In the genomic region with DNA sequence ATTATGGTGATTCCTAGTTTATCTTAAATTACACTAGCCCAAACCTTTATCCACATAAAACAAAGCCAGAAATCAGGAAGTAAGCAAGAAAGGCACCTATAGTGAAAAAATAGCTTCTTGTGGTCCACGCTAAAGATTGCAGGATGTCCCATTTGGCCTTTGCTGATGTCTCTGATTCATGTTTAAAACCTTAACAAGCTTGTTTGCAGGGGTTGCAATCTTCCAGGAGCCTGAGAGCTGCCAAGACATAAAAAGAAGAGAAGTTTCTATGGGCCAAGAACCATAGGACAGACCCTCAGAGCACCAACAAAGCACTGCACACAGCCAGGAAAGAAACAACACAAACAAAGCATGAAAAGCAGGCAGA, we compare ENCODE assay signal across 19 cellular contexts. TPM values are rescaled to one million over a fixed set of nuclear protein-coding genes. Genes with fewer than 3 reads are reported as not detected.
DNase-seq lines count a peak whose midpoint lies in the region; ATAC-seq, FAIRE-seq and TF ChIP-seq lines count a peak whose summit lies in the region.
"Had no signal": no experiment of that assay in that cellular context is flagged by ENCODE, and none has a peak within 500 bp of the region (broad histone marks: within the 10 kb centered on the region; RNA-seq: fewer than 3 reads in every experiment).

No MANE protein-coding gene starts in this region.

- no peak for ATAC-seq in GM12878
- ATAC-seq in HG03108 (IDR thresholded peaks at IDR 0.05; ENCODE audit: unreplicated experiment) = no peak
- ATAC-seq in left cardiac atrium = no peak

- peak overlapping the region in 7 of 8 donors; percentile 17 to 88 (median 44) for H3K27ac Mint-ChIP-seq in CD8-positive, alpha-beta memory T cell
- no peak overlapping the region for H3K27ac Mint-ChIP-seq in neural progenitor cell
- H3K27ac Mint-ChIP-seq: activated B cell treated with CpG ODN at 0.5 μM for 24 hours had no signal

- H3K9ac ChIP-seq in GM23248 (no peak overlapping the region), GM12878 (ENCODE audit: control insufficient read depth, insufficient read depth, low read length) (no peak overlapping the region), neural progenitor cell (no peak overlapping the region)
- H3K9ac ChIP-seq: parathyroid adenoma had no signal

- no peaks in the 10 kb centered on the region for H3K27me3 Mint-ChIP-seq in CD8-positive, alpha-beta memory T cell
- no peaks in the 10 kb centered on the region for H3K27me3 Mint-ChIP-seq in neural progenitor cell (ENCODE audit: insufficient read depth, low read depth)
- H3K27me3 Mint-ChIP-seq: activated B cell treated with CpG ODN at 0.5 μM for 24 hours had no signal

- peaks cover 47 to 56% (median 55%) of the 10 kb centered on the region in 3 donors for H3K4me1 Mint-ChIP-seq in CD8-positive, alpha-beta memory T cell
- peaks cover 23% of the 10 kb centered on the region for H3K4me1 Mint-ChIP-seq in neural progenitor cell

- POLR2A ChIA-PET in CD8-positive, alpha-beta memory T cell (lab: Charles Lee) = no interaction called here
- POLR2A ChIA-PET in GM12878 (lab: Charles Lee) = interaction anchor here (0.6 kb wide), 1 partner anchor 1374 kb away, joined by 3 read pairs; no protein-coding TSS in a partner anchor

- H3F3A ChIP-seq in GM23248 (ENCODE audit: insufficient read depth) (peaks cover 37% of the 10 kb centered on the region), neural progenitor cell (ENCODE audit: low read depth) (no peaks in the 10 kb centered on the region)

- FAIRE-seq in GM12878 (lab: Jason Lieb, UNC) = no peak
- FAIRE-seq: frontal cortex, GM12892 had no signal

- no peaks in the 10 kb centered on the region for H4K20me1 ChIP-seq in GM23248 (ENCODE audit: insufficient read depth)
- no peaks in the 10 kb centered on the region for H4K20me1 ChIP-seq in GM12878 (ENCODE audit: control insufficient read depth, insufficient read depth)
- no peaks in the 10 kb centered on the region for H4K20me1 ChIP-seq in neural progenitor cell (ENCODE audit: low read depth)

- no peaks in the 10 kb centered on the region for H3K9me2 ChIP-seq in GM23248 (ENCODE audit: insufficient read depth)

- no peak overlapping the region for H3K27ac ChIP-seq in CD8-positive, alpha-beta memory T cell (ENCODE audit: low read depth, low read length)
- H3K27ac ChIP-seq in GM23248 (no peak overlapping the region), GM12878 (ENCODE audit: control insufficient read depth, insufficient read depth) (no peak overlapping the region), neural progenitor cell (no peak overlapping the region), thyroid gland (no peak overlapping the region)
- H3K27ac ChIP-seq: parathyroid adenoma had no signal

- H3K4me3 ChIP-seq in CD8-positive, alpha-beta memory T cell (ENCODE audit: low read length) = no peak overlapping the region
- no peak overlapping the region for H3K4me3 ChIP-seq in GM23248
- no peak overlapping the region for H3K4me3 ChIP-seq in GM12878
- H3K4me3 ChIP-seq in neural progenitor cell = no peak overlapping the region
- H3K4me3 ChIP-seq in thyroid gland (replicated peaks in 1 of 3) = no peak overlapping the region

- H3K36me3 ChIP-seq in CD8-positive, alpha-beta memory T cell (ENCODE audit: insufficient read depth, low read length) = no peaks in the 10 kb centered on the region
- H3K36me3 ChIP-seq in GM23248 (ENCODE audit: low read depth) = no peaks in the 10 kb centered on the region
- no peaks in the 10 kb centered on the region for H3K36me3 ChIP-seq in GM12878 (ENCODE audit: control insufficient read depth in 2 of 2, insufficient read depth in 2 of 2, low read length in 1 of 2)
- no peaks in the 10 kb centered on the region for H3K36me3 ChIP-seq in neural progenitor cell
- H3K36me3 ChIP-seq in thyroid gland = no peaks in the 10 kb centered on the region

- no TSS peak for BruUV-seq in GM12878 (replicated peaks; lab: Mats Ljungman, UMichigan)

- 0 out of 2 replicates have a peak overlapping the region, but pooled peaks have one; percentile 0 for H2AFZ ChIP-seq in GM23248
- peak overlapping the region; percentile 41 for H2AFZ ChIP-seq in GM12878 (ENCODE audit: control insufficient read depth, low read depth, low read length)
- H2AFZ ChIP-seq in neural progenitor cell (replicated peaks) = peak overlapping the region; percentile 96
- H2AFZ ChIP-seq: parathyroid adenoma had no signal

- peaks cover 33% of the 10 kb centered on the region for H3K4me1 ChIP-seq in CD8-positive, alpha-beta memory T cell (ENCODE audit: insufficient read depth, low read length)
- H3K4me1 ChIP-seq in GM23248 (ENCODE audit: insufficient read depth) = peaks cover 49% of the 10 kb centered on the region
- H3K4me1 ChIP-seq in GM12878 (ENCODE audit: control insufficient read depth, insufficient read depth, low read length) = peaks cover 5% of the 10 kb centered on the region
- peaks cover 15% of the 10 kb centered on the region for H3K4me1 ChIP-seq in neural progenitor cell
- peaks cover 6 to 10% of the 10 kb centered on the region in 2 donors for H3K4me1 ChIP-seq in thyroid gland
- H3K4me1 ChIP-seq: parathyroid adenoma had no signal

- H3K4me2 ChIP-seq in GM23248 (ENCODE audit: unreplicated experiment) (no peak overlapping the region), GM12878 (ENCODE audit: control insufficient read depth, insufficient read depth) (no peak overlapping the region), neural progenitor cell (peak overlapping the region; percentile 13)

- SMC1A ChIA-PET in GM12878 (lab: Charles Lee; ENCODE audit: uncharacterized antibody, unreplicated experiment) = interaction anchor here (1.0 to 1.9 kb wide), 7 partner anchors 16 to 167 kb away, joined by 3 to 6 read pairs (median 4); no protein-coding TSS in a partner anchor

- no peak for TF ChIP-seq RAD21 in GM12878 (IDR thresholded peaks at IDR 0.05; ENCODE audit: insufficient read depth, low read depth, low read length)

- H3K9me3 Mint-ChIP-seq in CD8-positive, alpha-beta memory T cell = no peaks in the 10 kb centered on the region
- no peaks in the 10 kb centered on the region for H3K9me3 Mint-ChIP-seq in neural progenitor cell
- H3K9me3 Mint-ChIP-seq: activated B cell treated with CpG ODN at 0.5 μM for 24 hours had no signal

- TF ChIP-seq CTCF in GM12878 (IDR thresholded peaks at IDR 0.05 in 2 of 3, conservative IDR thresholded peaks at IDR 0.05 in 1 of 3; ENCODE audit: control insufficient read depth in 2 of 3, extremely low read depth in 1 of 3, insufficient read depth in 1 of 3, low read depth in 3 of 3, low read length in 3 of 3) (no peak), neural progenitor cell (IDR thresholded peaks at IDR 0.05) (no peak), thyroid gland (IDR thresholded peaks at IDR 0.05) (no peak)

- 63 to 72% methylated on average over 1 of the region's 1 CpG for WGBS in GM23248 (ENCODE audit: low coverage in 1 of 2, low lambda C conversion rate in 2 of 2, missing lambda C conversion rate in 2 of 2), 2 experiments
- WGBS in GM12878 (ENCODE audit: insufficient coverage, insufficient replicate concordance, low lambda C conversion rate, missing lambda C conversion rate) = 35% methylated on average over 1 of the region's 1 CpG
- WGBS in thyroid gland, 2 donors = 75 to 82% methylated on average over 1 of the region's 1 CpG

- CTCF ChIA-PET in CD8-positive, alpha-beta memory T cell (lab: Charles Lee) = interaction anchor here (1.3 to 1.5 kb wide), 2 partner anchors 13 to 26 kb away, joined by 3 to 4 read pairs; no protein-coding TSS in a partner anchor
- CTCF ChIA-PET in GM12878 (lab: Yijun Ruan, JAX) = interaction anchor here (1.7 to 2.3 kb wide), 3 partner anchors 14 to 26 kb away, joined by 8 to 10 read pairs (median 8); no protein-coding TSS in a partner anchor

- intact Hi-C loops in GM12878 (cut with micrococcal nuclease; ENCODE audit: unreplicated experiment) = no loop called here
- intact Hi-C loops in thyroid gland (cut with DNase I) = no loop called here
- intact Hi-C loops in left cardiac atrium (cut with DNase I) = no loop called here

- DNase-seq in CD8-positive, alpha-beta memory T cell = no peak
- no peak for DNase-seq in GM23248
- DNase-seq in GM12878 (ENCODE audit: low read depth, low spot score) = no peak
- DNase-seq in neural progenitor cell (ENCODE audit: low spot score) = no peak
- DNase-seq in thyroid gland = no peak
- no peak for DNase-seq in activated naive CD4-positive, alpha-beta T cell treated with Interleukin-2 at 50 U/mL for 16 hours
- no peak for DNase-seq in left cardiac atrium
- DNase-seq: activated B cell treated with CpG ODN at 0.5 μM for 24 hours; activated effector memory CD4-positive, alpha-beta T cell treated with Interleukin-2 at 50 U/mL for 16 hours; cortex of kidney; Karpas-422; left ventricle myocardium superior; NCI-H1417 treated with DMSO at 0.1 percent for 48 hours; Right ventricle myocardium superior; stimulated activated CD4-positive, alpha-beta T cell treated with anti-CD3 and anti-CD28 coated beads, Interleukin-4, amount 100 ng/mL, for 1 hour had no signal

- no peaks in the 10 kb centered on the region for H3K36me3 Mint-ChIP-seq in CD8-positive, alpha-beta memory T cell
- no peaks in the 10 kb centered on the region for H3K36me3 Mint-ChIP-seq in neural progenitor cell

- in situ Hi-C loops in GM23248 (cut with MboI) (no loop called here), GM12878 (cut with MboI) (loop anchor here (25.0 kb wide), 1 partner anchor 714 kb away; no protein-coding TSS in a partner anchor)

- TF ChIP-seq POLR2A in GM12878 (IDR thresholded peaks at IDR 0.05; ENCODE audit: low read depth, low read length) (no peak), thyroid gland (IDR thresholded peaks at IDR 0.05) (no peak)

- TF ChIP-seq EP300 in GM12878 (IDR thresholded peaks at IDR 0.05; ENCODE audit: borderline replicate concordance in 1 of 2, control insufficient read depth in 1 of 2, low read depth in 2 of 2, low read length in 2 of 2) = no peak

- RAD21 ChIA-PET in GM12878 (lab: Charles Lee; ENCODE audit: unreplicated experiment) = interaction anchor here (0.7 to 2.3 kb wide), 3 partner anchors 26 to 34 kb away, joined by 3 to 7 read pairs (median 3); no protein-coding TSS in a partner anchor

- peak overlapping the region in 1 of 7 donors; percentile 9 for H3K4me3 Mint-ChIP-seq in CD8-positive, alpha-beta memory T cell
- H3K4me3 Mint-ChIP-seq in neural progenitor cell = no peak overlapping the region
- H3K4me3 Mint-ChIP-seq: activated B cell treated with CpG ODN at 0.5 μM for 24 hours had no signal

- no peaks in the 10 kb centered on the region for H3K9me3 ChIP-seq in CD8-positive, alpha-beta memory T cell (ENCODE audit: low read length)
- no peaks in the 10 kb centered on the region for H3K9me3 ChIP-seq in GM23248 (ENCODE audit: low read depth)
- H3K9me3 ChIP-seq in GM12878 (replicated peaks; ENCODE audit: control insufficient read depth, insufficient read depth, low read length) = no peaks in the 10 kb centered on the region
- no peaks in the 10 kb centered on the region for H3K9me3 ChIP-seq in neural progenitor cell (ENCODE audit: low read depth)
- H3K9me3 ChIP-seq in thyroid gland = no peaks in the 10 kb centered on the region

- H3K79me2 ChIP-seq in GM23248 (ENCODE audit: insufficient read depth) (no peaks in the 10 kb centered on the region), GM12878 (ENCODE audit: control insufficient read depth, insufficient read depth, low read length) (no peaks in the 10 kb centered on the region), neural progenitor cell (ENCODE audit: low read depth) (no peaks in the 10 kb centered on the region)
- H3K79me2 ChIP-seq: parathyroid adenoma had no signal

- H3K27me3 ChIP-seq in CD8-positive, alpha-beta memory T cell (ENCODE audit: insufficient read depth, low read length, poor library complexity, severe bottlenecking) = no peaks in the 10 kb centered on the region
- H3K27me3 ChIP-seq in GM23248 (replicated peaks; ENCODE audit: insufficient read depth) (no peaks in the 10 kb centered on the region), GM12878 (replicated peaks in 1 of 2; ENCODE audit: control insufficient read depth in 2 of 2, insufficient read depth in 2 of 2, low read length in 1 of 2) (no peaks in the 10 kb centered on the region), neural progenitor cell (no peaks in the 10 kb centered on the region), thyroid gland (no peaks in the 10 kb centered on the region)

RNA-seq across cellular contexts. Expression of gene ADAT2, which starts 49.5 kb away (rescaled TPM):
- 10 to 100 TPM; 19.6 to 20.6 TPM for total RNA-seq in CD8-positive, alpha-beta memory T cell
- 0.89 TPM for polyA plus RNA-seq in CD8-positive, alpha-beta memory T cell
- total RNA-seq in GM23248 (2014; rRNA removed; shearing (Covaris generic)) = 3.2 and 3.4 TPM in 2 replicates
- polyA plus RNA-seq in GM23248 (2016; fragmentation: Nextera tagmentation; extraction: Ambion mirVana) (3.7 and 4.2 TPM in 2 replicates), GM12878 (2011; rRNA removed) (35.5 and 55.9 TPM in 2 replicates), GM12878 (2014; fragmentation: Illumina TruSeq; extraction: Trizol) (23.1 and 35.6 TPM in 2 replicates), GM12878 (2014; fragmentation: Nextera tagmentation; extraction: Ambion mirVana) (1 to 10 TPM; 7.8 to 9.0 TPM), GM12878 (2014; rRNA removed) (25.8 and 38.6 TPM in 2 replicates), GM12878 (2016; fragmentation: Nextera tagmentation; extraction: Ambion mirVana) (10 to 100 TPM; 12.6 to 15.1 TPM)
- total RNA-seq in GM12878 (2013; cell fraction: nucleolus; rRNA removed) = 75.3 and 76.7 TPM in 2 replicates
- total RNA-seq in GM12878 (2014; rRNA removed) (17.5 and 20.1 TPM in 2 replicates), GM12878 (2014; rRNA removed; fragmentation: Illumina TruSeq; extraction: Trizol) (19.5 and 21.5 TPM in 2 replicates), GM12878 (2021) (13.2 and 17.1 TPM in 2 replicates), neural progenitor cell (ENCODE audit: low replicate concordance) (12.2 and 17.8 TPM in 2 replicates), thyroid gland (1 to 10 TPM; 3.6 to 9.4 (median 5.4) TPM), left cardiac atrium (1 to 10 TPM; 1.9 to 2.9 TPM)
- polyA plus RNA-seq in GM12878 (2011; ENCODE audit: low read depth) = 12.3 TPM
- 13.2 and 13.5 TPM in 2 replicates for polyA plus RNA-seq in GM12878 (2011; cell fraction: cytosol; rRNA removed)
- 27.6 and 32.9 TPM in 2 replicates for polyA plus RNA-seq in GM12878 (2011; cell fraction: nucleus; rRNA removed)
- 15.7 and 15.9 TPM in 2 replicates for polyA plus RNA-seq in GM12878 (2012)
- polyA minus RNA-seq in GM12878 (2011; rRNA and poly(A)+ RNA removed) = 6.4 and 9.4 TPM in 2 replicates
- polyA minus RNA-seq in GM12878 (2011; cell fraction: cytosol; rRNA and poly(A)+ RNA removed) = 4.2 and 5.2 TPM in 2 replicates
- 9.6 and 11.5 TPM in 2 replicates for polyA minus RNA-seq in GM12878 (2011; cell fraction: nucleus; rRNA and poly(A)+ RNA removed)

RNA-seq across cellular contexts. Expression of gene PEX3, which starts 49.6 kb away (rescaled TPM):
- 10 to 100 TPM; 18.0 to 23.6 TPM for total RNA-seq in CD8-positive, alpha-beta memory T cell
- polyA plus RNA-seq in CD8-positive, alpha-beta memory T cell = 20.4 TPM
- 15.0 and 20.1 TPM in 2 replicates for total RNA-seq in GM23248 (2014; rRNA removed; shearing (Covaris generic))
- polyA plus RNA-seq in GM23248 (2016; fragmentation: Nextera tagmentation; extraction: Ambion mirVana) (32.8 and 35.0 TPM in 2 replicates), GM12878 (2011; rRNA removed) (70.7 and 101 TPM in 2 replicates), GM12878 (2014; fragmentation: Illumina TruSeq; extraction: Trizol) (28.7 and 35.2 TPM in 2 replicates), GM12878 (2014; fragmentation: Nextera tagmentation; extraction: Ambion mirVana) (10 to 100 TPM; 50.8 to 70.0 TPM), GM12878 (2014; rRNA removed) (22.7 and 24.2 TPM in 2 replicates), GM12878 (2016; fragmentation: Nextera tagmentation; extraction: Ambion mirVana) (10 to 100 TPM; 42.0 to 49.5 TPM)
- total RNA-seq in GM12878 (2013; cell fraction: nucleolus; rRNA removed) = 26.1 and 27.3 TPM in 2 replicates
- total RNA-seq in GM12878 (2014; rRNA removed) (22.2 and 25.3 TPM in 2 replicates), GM12878 (2014; rRNA removed; fragmentation: Illumina TruSeq; extraction: Trizol) (35.3 and 36.2 TPM in 2 replicates), GM12878 (2021) (18.6 and 19.0 TPM in 2 replicates), neural progenitor cell (ENCODE audit: low replicate concordance) (12.0 and 25.5 TPM in 2 replicates), thyroid gland (10 to 100 TPM; 22.6 to 27.3 (median 25.0) TPM), left cardiac atrium (10 to 100 TPM; 19.1 to 21.7 TPM)
- polyA plus RNA-seq in GM12878 (2011; ENCODE audit: low read depth) = 11.3 TPM
- 20.9 and 25.1 TPM in 2 replicates for polyA plus RNA-seq in GM12878 (2011; cell fraction: cytosol; rRNA removed)
- polyA plus RNA-seq in GM12878 (2011; cell fraction: nucleus; rRNA removed) = 32.3 and 34.1 TPM in 2 replicates
- polyA plus RNA-seq in GM12878 (2012) = 19.8 and 22.8 TPM in 2 replicates
- polyA minus RNA-seq in GM12878 (2011; rRNA and poly(A)+ RNA removed) = 24.3 and 26.5 TPM in 2 replicates
- 14.6 and 23.3 TPM in 2 replicates for polyA minus RNA-seq in GM12878 (2011; cell fraction: cytosol; rRNA and poly(A)+ RNA removed)
- 49.7 and 70.8 TPM in 2 replicates for polyA minus RNA-seq in GM12878 (2011; cell fraction: nucleus; rRNA and poly(A)+ RNA removed)

Comparison
In these comparisons a context has a peak if more than half of its experiments do, and no peak if none do; other contexts are left out.
1. H2AFZ ChIP-seq: peak in every context shown above with its lines; median percentile 96 in neural progenitor cell; 41 in GM12878; 0 in GM23248.